Comparison of ENCODE assay signal across 1 cellular context in genomic region chr7:151057737-151057988, GRCh38.
TF ChIP-seq lines count a peak whose summit lies in the region.

Gene CDK5 (minus strand): TSS chr7:151057897. CDS start chr7:151057848, 49 bp downstream.

TF ChIP-seq in K562, 482 proteins besides CTCF, POLR2A, EP300 and RAD21 (continued from another document):
- TF ChIP-seq HINFP (tag; conservative IDR thresholded peaks at IDR 0.05; ENCODE audit: low read depth): no peak
- TF ChIP-seq ZNF696 (CRISPR knock-in tag; conservative IDR thresholded peaks at IDR 0.05): no peak
- no peak for TF ChIP-seq EHMT2 (IDR thresholded peaks at IDR 0.05)
- TF ChIP-seq NFXL1 (CRISPR knock-in tag; IDR thresholded peaks at IDR 0.05): no peak
- TF ChIP-seq, protein P1, sequence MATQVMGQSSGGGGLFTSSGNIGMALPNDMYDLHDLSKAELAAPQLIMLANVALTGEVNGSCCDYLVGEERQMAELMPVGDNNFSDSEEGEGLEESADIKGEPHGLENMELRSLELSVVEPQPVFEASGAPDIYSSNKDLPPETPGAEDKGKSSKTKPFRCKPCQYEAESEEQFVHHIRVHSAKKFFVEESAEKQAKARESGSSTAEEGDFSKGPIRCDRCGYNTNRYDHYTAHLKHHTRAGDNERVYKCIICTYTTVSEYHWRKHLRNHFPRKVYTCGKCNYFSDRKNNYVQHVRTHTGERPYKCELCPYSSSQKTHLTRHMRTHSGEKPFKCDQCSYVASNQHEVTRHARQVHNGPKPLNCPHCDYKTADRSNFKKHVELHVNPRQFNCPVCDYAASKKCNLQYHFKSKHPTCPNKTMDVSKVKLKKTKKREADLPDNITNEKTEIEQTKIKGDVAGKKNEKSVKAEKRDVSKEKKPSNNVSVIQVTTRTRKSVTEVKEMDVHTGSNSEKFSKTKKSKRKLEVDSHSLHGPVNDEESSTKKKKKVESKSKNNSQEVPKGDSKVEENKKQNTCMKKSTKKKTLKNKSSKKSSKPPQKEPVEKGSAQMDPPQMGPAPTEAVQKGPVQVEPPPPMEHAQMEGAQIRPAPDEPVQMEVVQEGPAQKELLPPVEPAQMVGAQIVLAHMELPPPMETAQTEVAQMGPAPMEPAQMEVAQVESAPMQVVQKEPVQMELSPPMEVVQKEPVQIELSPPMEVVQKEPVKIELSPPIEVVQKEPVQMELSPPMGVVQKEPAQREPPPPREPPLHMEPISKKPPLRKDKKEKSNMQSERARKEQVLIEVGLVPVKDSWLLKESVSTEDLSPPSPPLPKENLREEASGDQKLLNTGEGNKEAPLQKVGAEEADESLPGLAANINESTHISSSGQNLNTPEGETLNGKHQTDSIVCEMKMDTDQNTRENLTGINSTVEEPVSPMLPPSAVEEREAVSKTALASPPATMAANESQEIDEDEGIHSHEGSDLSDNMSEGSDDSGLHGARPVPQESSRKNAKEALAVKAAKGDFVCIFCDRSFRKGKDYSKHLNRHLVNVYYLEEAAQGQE (CRISPR knock-in tag; IDR thresholded peaks at IDR 0.05; ENCODE audit: low read depth): peak; percentile 47; the same call in 1 of the 2 replicates
- TF ChIP-seq CBFB (CRISPR knock-in tag; IDR thresholded peaks at IDR 0.05): no peak
- TF ChIP-seq ZMIZ1 (IDR thresholded peaks at IDR 0.05; ENCODE audit: low read depth in 2 of 2, low read length in 2 of 2): 0 out of 4 replicates have a peak, but pooled peaks of 1 of the 2 experiments have one; percentile 63
- 0 out of 4 replicates have a peak, but pooled peaks of 1 of the 2 experiments have one; percentile 73 for TF ChIP-seq SIN3A (IDR thresholded peaks at IDR 0.05; ENCODE audit: borderline replicate concordance in 2 of 2, control insufficient read depth in 1 of 2, low read depth in 2 of 2, low read length in 2 of 2)
- TF ChIP-seq KLF1 (tag; IDR thresholded peaks at IDR 0.05): no peak
- no peak for TF ChIP-seq BHLHE40 (IDR thresholded peaks at IDR 0.05; ENCODE audit: low read length)
- no peak for TF ChIP-seq FOS (IDR thresholded peaks at IDR 0.05; ENCODE audit: extremely low read depth, insufficient read length)
- TF ChIP-seq SMAD4 (CRISPR knock-in tag; conservative IDR thresholded peaks at IDR 0.05): no peak
- no peak for TF ChIP-seq GTF2A2 (tag; IDR thresholded peaks at IDR 0.05)
- no peak for TF ChIP-seq ZNF780A (CRISPR knock-in tag; IDR thresholded peaks at IDR 0.05)
- no peak for TF ChIP-seq MIER1 (IDR thresholded peaks at IDR 0.05; ENCODE audit: low read depth)
- TF ChIP-seq ZSCAN32 (CRISPR knock-in tag; IDR thresholded peaks at IDR 0.05): no peak
